1 cellular context compared by ENCODE assay signal in the genomic region with DNA sequence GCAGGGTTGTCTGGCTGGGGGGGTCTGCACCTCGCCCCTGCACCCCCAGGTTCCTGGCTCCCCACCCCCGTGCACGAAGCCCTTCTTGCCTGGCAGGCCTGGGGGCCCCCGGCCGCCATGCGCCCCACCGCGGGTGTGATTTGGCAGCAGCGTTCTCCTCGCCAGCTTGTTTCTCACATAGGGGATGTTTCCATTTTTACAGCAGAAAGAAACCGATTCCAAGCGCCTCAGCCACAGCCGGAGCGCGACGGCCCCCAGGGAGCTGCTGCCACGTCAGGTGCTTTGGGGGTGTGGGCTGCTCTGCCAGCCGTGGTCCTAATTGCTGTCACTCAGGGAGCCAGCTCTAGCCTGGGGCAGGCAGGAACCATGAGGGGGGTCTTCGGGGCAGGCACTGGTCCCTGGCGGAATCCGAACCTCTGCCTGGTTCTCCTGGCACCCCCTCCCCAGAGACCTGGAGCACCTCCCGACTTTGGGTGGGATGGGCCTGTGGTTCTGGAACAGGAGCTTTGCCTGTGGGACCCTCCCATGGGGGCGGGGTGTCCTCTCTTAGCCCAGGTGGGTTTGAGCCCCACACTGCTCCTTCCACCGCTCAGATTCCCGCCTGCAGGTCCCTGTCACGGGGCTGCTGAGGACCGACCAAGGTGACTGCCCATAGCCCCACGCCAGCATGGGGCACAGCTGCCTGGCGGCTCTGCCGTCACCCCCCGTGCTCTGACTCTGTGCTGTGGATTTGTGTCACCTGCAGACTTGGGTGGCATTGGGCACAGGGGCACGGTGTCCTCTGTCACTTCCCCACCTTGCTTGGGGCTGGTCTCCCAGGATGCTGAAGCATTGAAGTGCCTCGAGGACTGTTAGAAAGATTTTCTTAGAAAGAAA.
A peak's percentile ranks its signal among the peaks of the same experiment; 100 is the strongest.
TF ChIP-seq lines count a peak whose summit lies in the region.

No MANE protein-coding gene starts in this region.

TF ChIP-seq in GM12878, 131 proteins besides CTCF, POLR2A, EP300 and RAD21:
- TF ChIP-seq MEF2B (IDR thresholded peaks at IDR 0.05; ENCODE audit: partially characterized antibody, poor library complexity, severe bottlenecking): peak; percentile 91
- TF ChIP-seq, protein P1, sequence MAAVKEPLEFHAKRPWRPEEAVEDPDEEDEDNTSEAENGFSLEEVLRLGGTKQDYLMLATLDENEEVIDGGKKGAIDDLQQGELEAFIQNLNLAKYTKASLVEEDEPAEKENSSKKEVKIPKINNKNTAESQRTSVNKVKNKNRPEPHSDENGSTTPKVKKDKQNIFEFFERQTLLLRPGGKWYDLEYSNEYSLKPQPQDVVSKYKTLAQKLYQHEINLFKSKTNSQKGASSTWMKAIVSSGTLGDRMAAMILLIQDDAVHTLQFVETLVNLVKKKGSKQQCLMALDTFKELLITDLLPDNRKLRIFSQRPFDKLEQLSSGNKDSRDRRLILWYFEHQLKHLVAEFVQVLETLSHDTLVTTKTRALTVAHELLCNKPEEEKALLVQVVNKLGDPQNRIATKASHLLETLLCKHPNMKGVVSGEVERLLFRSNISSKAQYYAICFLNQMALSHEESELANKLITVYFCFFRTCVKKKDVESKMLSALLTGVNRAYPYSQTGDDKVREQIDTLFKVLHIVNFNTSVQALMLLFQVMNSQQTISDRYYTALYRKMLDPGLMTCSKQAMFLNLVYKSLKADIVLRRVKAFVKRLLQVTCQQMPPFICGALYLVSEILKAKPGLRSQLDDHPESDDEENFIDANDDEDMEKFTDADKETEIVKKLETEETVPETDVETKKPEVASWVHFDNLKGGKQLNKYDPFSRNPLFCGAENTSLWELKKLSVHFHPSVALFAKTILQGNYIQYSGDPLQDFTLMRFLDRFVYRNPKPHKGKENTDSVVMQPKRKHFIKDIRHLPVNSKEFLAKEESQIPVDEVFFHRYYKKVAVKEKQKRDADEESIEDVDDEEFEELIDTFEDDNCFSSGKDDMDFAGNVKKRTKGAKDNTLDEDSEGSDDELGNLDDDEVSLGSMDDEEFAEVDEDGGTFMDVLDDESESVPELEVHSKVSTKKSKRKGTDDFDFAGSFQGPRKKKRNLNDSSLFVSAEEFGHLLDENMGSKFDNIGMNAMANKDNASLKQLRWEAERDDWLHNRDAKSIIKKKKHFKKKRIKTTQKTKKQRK (IDR thresholded peaks at IDR 0.05; ENCODE audit: low read depth, low read length): no peak
- TF ChIP-seq, protein P2, sequence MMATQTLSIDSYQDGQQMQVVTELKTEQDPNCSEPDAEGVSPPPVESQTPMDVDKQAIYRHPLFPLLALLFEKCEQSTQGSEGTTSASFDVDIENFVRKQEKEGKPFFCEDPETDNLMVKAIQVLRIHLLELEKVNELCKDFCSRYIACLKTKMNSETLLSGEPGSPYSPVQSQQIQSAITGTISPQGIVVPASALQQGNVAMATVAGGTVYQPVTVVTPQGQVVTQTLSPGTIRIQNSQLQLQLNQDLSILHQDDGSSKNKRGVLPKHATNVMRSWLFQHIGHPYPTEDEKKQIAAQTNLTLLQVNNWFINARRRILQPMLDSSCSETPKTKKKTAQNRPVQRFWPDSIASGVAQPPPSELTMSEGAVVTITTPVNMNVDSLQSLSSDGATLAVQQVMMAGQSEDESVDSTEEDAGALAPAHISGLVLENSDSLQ (IDR thresholded peaks at IDR 0.05): peak; percentile 93
- TF ChIP-seq IKZF1 (conservative IDR thresholded peaks at IDR 0.05): peak; percentile 39; the same call in 1 of the 2 replicates
- peak in 1 of 2 experiments; percentile 37; a peak in 1 of 4 replicates for TF ChIP-seq BHLHE40 (IDR thresholded peaks at IDR 0.05; ENCODE audit: borderline replicate concordance in 1 of 2, low read depth in 2 of 2, low read length in 1 of 2)
- TF ChIP-seq POLR2AphosphoS2 (IDR thresholded peaks at IDR 0.05; ENCODE audit: low read depth, low read length): no peak
- TF ChIP-seq, protein P3, sequence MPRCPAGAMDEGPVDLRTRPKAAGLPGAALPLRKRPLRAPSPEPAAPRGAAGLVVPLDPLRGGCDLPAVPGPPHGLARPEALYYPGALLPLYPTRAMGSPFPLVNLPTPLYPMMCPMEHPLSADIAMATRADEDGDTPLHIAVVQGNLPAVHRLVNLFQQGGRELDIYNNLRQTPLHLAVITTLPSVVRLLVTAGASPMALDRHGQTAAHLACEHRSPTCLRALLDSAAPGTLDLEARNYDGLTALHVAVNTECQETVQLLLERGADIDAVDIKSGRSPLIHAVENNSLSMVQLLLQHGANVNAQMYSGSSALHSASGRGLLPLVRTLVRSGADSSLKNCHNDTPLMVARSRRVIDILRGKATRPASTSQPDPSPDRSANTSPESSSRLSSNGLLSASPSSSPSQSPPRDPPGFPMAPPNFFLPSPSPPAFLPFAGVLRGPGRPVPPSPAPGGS (IDR thresholded peaks at IDR 0.05; ENCODE audit: borderline replicate concordance, insufficient read depth, low read depth, low read length, poor library complexity, severe bottlenecking): no peak
- TF ChIP-seq, protein P4, sequence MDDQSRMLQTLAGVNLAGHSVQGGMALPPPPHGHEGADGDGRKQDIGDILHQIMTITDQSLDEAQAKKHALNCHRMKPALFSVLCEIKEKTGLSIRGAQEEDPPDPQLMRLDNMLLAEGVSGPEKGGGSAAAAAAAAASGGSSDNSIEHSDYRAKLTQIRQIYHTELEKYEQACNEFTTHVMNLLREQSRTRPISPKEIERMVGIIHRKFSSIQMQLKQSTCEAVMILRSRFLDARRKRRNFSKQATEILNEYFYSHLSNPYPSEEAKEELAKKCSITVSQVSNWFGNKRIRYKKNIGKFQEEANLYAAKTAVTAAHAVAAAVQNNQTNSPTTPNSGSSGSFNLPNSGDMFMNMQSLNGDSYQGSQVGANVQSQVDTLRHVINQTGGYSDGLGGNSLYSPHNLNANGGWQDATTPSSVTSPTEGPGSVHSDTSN (IDR thresholded peaks at IDR 0.05; ENCODE audit: insufficient replicate concordance, low read depth, low read length): peak; percentile 74
- TF ChIP-seq HDAC6 (IDR thresholded peaks at IDR 0.05; ENCODE audit: unreplicated experiment): no peak
